ENCODE assay signal across 1 cellular context in genomic region chr19:55684946-55685681, GRCh38.
TF ChIP-seq lines count a peak whose summit lies in the region.

No MANE protein-coding gene starts in this region.

TF ChIP-seq in K562, 482 proteins besides CTCF, POLR2A, EP300 and RAD21:
- TF ChIP-seq RBFOX2 (IDR thresholded peaks at IDR 0.05; ENCODE audit: low read depth, low read length), result peak; percentile 54
- peak; percentile 62 for TF ChIP-seq POLR2G (IDR thresholded peaks at IDR 0.05; ENCODE audit: low read depth, low read length)
- TF ChIP-seq MBD2 (IDR thresholded peaks at IDR 0.05; ENCODE audit: borderline replicate concordance, low read depth), result no peak
- 0 out of 2 replicates have a peak, but pooled peaks have one; percentile 30 for TF ChIP-seq HNRNPL (IDR thresholded peaks at IDR 0.05; ENCODE audit: low read depth, low read length)
